12 cellular contexts compared by ENCODE assay signal in genomic region chr1:167090289-167090942, GRCh38. TPM values are rescaled to one million over a fixed set of nuclear protein-coding genes. Genes with fewer than 3 reads are reported as not detected.
DNase-seq lines count a peak whose midpoint lies in the region; ATAC-seq and FAIRE-seq lines count a peak whose summit lies in the region.
"Had no signal": no experiment of that assay in that cellular context is flagged by ENCODE, and none has a peak within 500 bp of the region (broad histone marks: within the 10 kb centered on the region; RNA-seq: fewer than 3 reads in every experiment).

TSS of gene GPA33 (minus strand) at chr1:167090377. CDS start at chr1:167090287, 90 bp downstream.

- no peaks in the 10 kb centered on the region for H3K27me3 Mint-ChIP-seq in activated CD4-positive, alpha-beta T cell treated with anti-CD3 and anti-CD28 coated beads, Interleukin-2, amount 10 ng/mL, durations not matched to agents 7 days and 5 days
- H3K27me3 Mint-ChIP-seq in stimulated activated memory B cell treated with anti-CD40 and anti-IgM and Interleukin-4, amounts not matched to agents 10 μg/mL and 1 μg/mL and 100 μg/mL, for 72 hours: peaks cover 10% of the 10 kb centered on the region

- H3K4me3 Mint-ChIP-seq in activated CD4-positive, alpha-beta T cell treated with anti-CD3 and anti-CD28 coated beads, Interleukin-2, amount 10 ng/mL, durations not matched to agents 7 days and 5 days: peak within 1 kb of the TSS; percentile 35
- no peak within 1 kb of the TSS for H3K4me3 Mint-ChIP-seq in stimulated activated memory B cell treated with anti-CD40 and anti-IgM and Interleukin-4, amounts not matched to agents 10 μg/mL and 1 μg/mL and 100 μg/mL, for 72 hours

- peaks cover 10% of the 10 kb centered on the region for H3K36me3 Mint-ChIP-seq in activated CD4-positive, alpha-beta T cell treated with anti-CD3 and anti-CD28 coated beads, Interleukin-2, amount 10 ng/mL, durations not matched to agents 7 days and 5 days (ENCODE audit: low read depth)
- H3K36me3 Mint-ChIP-seq in activated naive CD4-positive, alpha-beta T cell treated with anti-CD3 and anti-CD28 coated beads, Interleukin-2, amount 50 U/mL, for 72 hours: peaks cover 6 to 7% of the 10 kb centered on the region in 2 donors
- H3K36me3 Mint-ChIP-seq in stimulated activated memory B cell treated with anti-CD40 and anti-IgM and Interleukin-4, amounts not matched to agents 10 μg/mL and 1 μg/mL and 100 μg/mL, for 72 hours: no peaks in the 10 kb centered on the region

- peak within 1 kb of the TSS; percentile 94 for H3K27ac Mint-ChIP-seq in activated CD4-positive, alpha-beta T cell treated with anti-CD3 and anti-CD28 coated beads, Interleukin-2, amount 10 ng/mL, durations not matched to agents 7 days and 5 days
- peak within 1 kb of the TSS; percentile 83 to 87 for H3K27ac Mint-ChIP-seq in activated naive CD4-positive, alpha-beta T cell treated with anti-CD3 and anti-CD28 coated beads, Interleukin-2, amount 50 U/mL, for 72 hours
- H3K27ac Mint-ChIP-seq in stimulated activated memory B cell treated with anti-CD40 and anti-IgM and Interleukin-4, amounts not matched to agents 10 μg/mL and 1 μg/mL and 100 μg/mL, for 72 hours: peak within 1 kb of the TSS; percentile 85

- ATAC-seq in activated naive CD4-positive, alpha-beta T cell treated with anti-CD3 and anti-CD28 coated beads, Interleukin-2, amount 50 U/mL, for 72 hours: peak; percentile 80 to 90
- peak; percentile 81 for ATAC-seq in stimulated activated memory B cell treated with anti-CD40 and anti-IgM and Interleukin-4, amounts not matched to agents 10 μg/mL and 1 μg/mL and 100 μg/mL, for 72 hours
- ATAC-seq in GM19455 (IDR thresholded peaks at IDR 0.05; ENCODE audit: unreplicated experiment): no peak

- H3K36me3 ChIP-seq in KOPT-K1 (ENCODE audit: insufficient read depth, low read length): no peaks in the 10 kb centered on the region

- FAIRE-seq in urothelium cell line (lab: Jason Lieb, UNC): no peak
- FAIRE-seq: bronchial epithelial cell, keratinocyte had no signal

- CTCF ChIA-PET in activated CD4-positive, alpha-beta T cell treated with anti-CD3 and anti-CD28 coated beads, Interleukin-2, amount 10 ng/mL, durations not matched to agents 7 days and 5 days (lab: Charles Lee): interaction anchor here (0.6 to 2.7 kb wide), 4 partner anchors 11 to 709 kb away, joined by 3 to 6 read pairs (median 4); no protein-coding TSS in a partner anchor

- H3K4me1 Mint-ChIP-seq in activated CD4-positive, alpha-beta T cell treated with anti-CD3 and anti-CD28 coated beads, Interleukin-2, amount 10 ng/mL, durations not matched to agents 7 days and 5 days: peaks cover 26% of the 10 kb centered on the region
- H3K4me1 Mint-ChIP-seq in stimulated activated memory B cell treated with anti-CD40 and anti-IgM and Interleukin-4, amounts not matched to agents 10 μg/mL and 1 μg/mL and 100 μg/mL, for 72 hours: peaks cover 10% of the 10 kb centered on the region

- POLR2A ChIA-PET in activated CD4-positive, alpha-beta T cell treated with anti-CD3 and anti-CD28 coated beads, Interleukin-2, amount 10 ng/mL, durations not matched to agents 7 days and 5 days (lab: Charles Lee): no interaction called here

- H3K9me3 ChIP-seq in KOPT-K1 (ENCODE audit: insufficient read depth, low read length, poor library complexity, severe bottlenecking): no peaks in the 10 kb centered on the region

- peaks cover 3% of the 10 kb centered on the region for H3K9me3 Mint-ChIP-seq in activated CD4-positive, alpha-beta T cell treated with anti-CD3 and anti-CD28 coated beads, Interleukin-2, amount 10 ng/mL, durations not matched to agents 7 days and 5 days
- peaks cover 5% of the 10 kb centered on the region in 2 donors for H3K9me3 Mint-ChIP-seq in activated naive CD4-positive, alpha-beta T cell treated with anti-CD3 and anti-CD28 coated beads, Interleukin-2, amount 50 U/mL, for 72 hours
- H3K9me3 Mint-ChIP-seq in stimulated activated memory B cell treated with anti-CD40 and anti-IgM and Interleukin-4, amounts not matched to agents 10 μg/mL and 1 μg/mL and 100 μg/mL, for 72 hours: no peaks in the 10 kb centered on the region

- peak; percentile 45 for DNase-seq in activated CD4-positive, alpha-beta T cell treated with anti-CD3 and anti-CD28 coated beads, Interleukin-2, amount 10 ng/mL, durations not matched to agents 7 days and 5 days
- no peak for DNase-seq in activated CD4-positive, alpha-beta T cell treated with anti-CD3 and anti-CD28 coated beads for 48 hours
- DNase-seq in activated naive CD4-positive, alpha-beta T cell treated with anti-CD3 and anti-CD28 coated beads, Interleukin-2, amount 50 U/mL, for 72 hours (ENCODE audit: low spot score in 2 of 2): no peak
- DNase-seq in NCI-H748 treated with DMSO at 0.1 percent for 48 hours (lab: John Stamatoyannopoulos, UW) (no peak), urothelium cell line (ENCODE audit: low spot score) (no peak)
- DNase-seq: ACHN, IMR-90 had no signal

- H3K27ac ChIP-seq in KOPT-K1 (ENCODE audit: low read depth, low read length, poor library complexity, severe bottlenecking): peak within 1 kb of the TSS; percentile 63

RNA-seq across cellular contexts. Expression of gene GPA33, which starts in this region (rescaled TPM):
- 1 to 10 TPM; 2.2 to 2.3 TPM for total RNA-seq in activated CD4-positive, alpha-beta T cell treated with anti-CD3 and anti-CD28 coated beads, Interleukin-2, amount 10 ng/mL, durations not matched to agents 7 days and 5 days
- under 1 TPM; 0.20 to 0.76 TPM for total RNA-seq in activated naive CD4-positive, alpha-beta T cell treated with anti-CD3 and anti-CD28 coated beads, Interleukin-2, amount 50 U/mL, for 72 hours
- total RNA-seq: bronchial epithelial cell, IMR-90 had no signal

Comparison
In these comparisons a context has a peak if more than half of its experiments do, and no peak if none do; other contexts are left out.
1. Peak in ATAC-seq in activated naive CD4-positive, alpha-beta T cell treated with anti-CD3 and anti-CD28 coated beads, Interleukin-2, amount 50 U/mL, for 72 hours; RNA of the gene not detected or under 1 TPM.